In genomic region chr4:155676430-155676825, GRCh38 we compare ENCODE assay signal across 13 cellular contexts. TPM values are rescaled to one million over a fixed set of nuclear protein-coding genes. Genes with fewer than 3 reads are reported as not detected.
DNase-seq lines count a peak whose midpoint lies in the region; ATAC-seq and TF ChIP-seq lines count a peak whose summit lies in the region.
"Had no signal": no experiment of that assay in that cellular context is flagged by ENCODE, and none has a peak within 500 bp of the region (broad histone marks: within the 10 kb centered on the region; RNA-seq: fewer than 3 reads in every experiment).

No MANE protein-coding gene starts in this region.

- no peak overlapping the region for H4K5ac ChIP-seq in mesendoderm (ENCODE audit: low read length)

- H3K9me3 Mint-ChIP-seq in activated T-helper 1 cell treated with anti-CD3 and anti-CD28 coated beads, Interleukin-12 subunit alpha, Interleukin-12 subunit beta, Interleukin-2, Interleukin-4 antibody, amounts not matched to agents 30 ng/mL and 10 ng/mL and 1 ng/mL, durations not matched to agents 14 hours and 24 hours and 36 hours, result no peaks in the 10 kb centered on the region
- H3K9me3 Mint-ChIP-seq: type B pancreatic cell had no signal

- H3K4me1 ChIP-seq in mesendoderm (ENCODE audit: control insufficient read depth, low read depth, low read length) (peaks cover 3% of the 10 kb centered on the region), uterus (peaks cover 0 to 17% of the 10 kb centered on the region in 2 donors)

- WGBS in mesendoderm (ENCODE audit: extremely low coverage, insufficient coverage, low lambda C conversion rate), result no CpG with 5 or more reads among the region's 4 CpGs

- H3K56ac ChIP-seq in mesendoderm (ENCODE audit: low read length), result no peak overlapping the region

- H3K27ac Mint-ChIP-seq in activated T-helper 1 cell treated with anti-CD3 and anti-CD28 coated beads, Interleukin-12 subunit alpha, Interleukin-12 subunit beta, Interleukin-2, Interleukin-4 antibody, amounts not matched to agents 30 ng/mL and 10 ng/mL and 1 ng/mL, durations not matched to agents 14 hours and 24 hours and 36 hours, result no peak overlapping the region
- H3K27ac Mint-ChIP-seq: T-helper 17 cell, type B pancreatic cell had no signal

- H3K79me2 ChIP-seq in mesendoderm (ENCODE audit: control insufficient read depth, insufficient read depth, low read length), result no peaks in the 10 kb centered on the region

- no peak for ATAC-seq in HG03039 (IDR thresholded peaks at IDR 0.05; ENCODE audit: unreplicated experiment)
- ATAC-seq: T-helper 17 cell had no signal

- no peaks in the 10 kb centered on the region for H3K27me3 ChIP-seq in mesendoderm (ENCODE audit: insufficient read depth, low read length, poor library complexity)
- no peaks in the 10 kb centered on the region for H3K27me3 ChIP-seq in uterus

- no peak overlapping the region for H3K4me2 ChIP-seq in mesendoderm (ENCODE audit: low read length)

- no peaks in the 10 kb centered on the region for H3K36me3 ChIP-seq in mesendoderm (ENCODE audit: control insufficient read depth, insufficient read depth, low read length)
- peaks cover 0 to 3% of the 10 kb centered on the region in 2 donors for H3K36me3 ChIP-seq in uterus

- no peak overlapping the region for H3K4ac ChIP-seq in mesendoderm (ENCODE audit: low read depth, low read length)

- H3K18ac ChIP-seq in mesendoderm (ENCODE audit: low read length), result no peak overlapping the region

- intact Hi-C loops in uterus (cut with DNase I; ENCODE audit: low total_unique reads), result no loop called here
- intact Hi-C loops in activated T-helper 1 cell treated with anti-CD3 and anti-CD28 coated beads, Interleukin-12 subunit alpha, Interleukin-12 subunit beta, Interleukin-2, Interleukin-4 antibody, amounts not matched to agents 30 ng/mL and 10 ng/mL and 1 ng/mL, durations not matched to agents 14 hours and 24 hours and 36 hours (cut with micrococcal nuclease), result loop anchor here (10.0 kb wide), 2 partner anchors 108 to 278 kb away; partner anchors contain the start of gene CTSO

- H3K4me3 ChIP-seq in mesendoderm (ENCODE audit: low read length), result no peak overlapping the region
- no peak overlapping the region for H3K4me3 ChIP-seq in uterus

- no peak overlapping the region for H3K23ac ChIP-seq in mesendoderm (ENCODE audit: low read length)

- H4K8ac ChIP-seq in mesendoderm (ENCODE audit: low read depth, low read length), result no peak overlapping the region

- no peak overlapping the region for H2BK120ac ChIP-seq in mesendoderm (ENCODE audit: low read depth, low read length)

- H3K27ac ChIP-seq in VCaP, result peak overlapping the region; percentile 100
- H3K27ac ChIP-seq in mesendoderm (ENCODE audit: low read depth, low read length), result no peak overlapping the region
- H3K27ac ChIP-seq in uterus, result peak overlapping the region; percentile 72 to 75

- TF ChIP-seq CTCF in VCaP (conservative IDR thresholded peaks at IDR 0.05) (no peak), uterus (IDR thresholded peaks at IDR 0.05) (no peak)

- H3K4me1 Mint-ChIP-seq in activated T-helper 1 cell treated with anti-CD3 and anti-CD28 coated beads, Interleukin-12 subunit alpha, Interleukin-12 subunit beta, Interleukin-2, Interleukin-4 antibody, amounts not matched to agents 30 ng/mL and 10 ng/mL and 1 ng/mL, durations not matched to agents 14 hours and 24 hours and 36 hours (ENCODE audit: low read depth), result no peaks in the 10 kb centered on the region
- H3K4me1 Mint-ChIP-seq: T-helper 17 cell had no signal

- H3K9me3 ChIP-seq in uterus, result no peaks in the 10 kb centered on the region

- H3K36me3 Mint-ChIP-seq in activated T-helper 1 cell treated with anti-CD3 and anti-CD28 coated beads, Interleukin-12 subunit alpha, Interleukin-12 subunit beta, Interleukin-2, Interleukin-4 antibody, amounts not matched to agents 30 ng/mL and 10 ng/mL and 1 ng/mL, durations not matched to agents 14 hours and 24 hours and 36 hours (ENCODE audit: low read depth), result no peaks in the 10 kb centered on the region
- H3K36me3 Mint-ChIP-seq: type B pancreatic cell had no signal

- DNase-seq in NOMO-1 treated with DMSO at 0.1 percent for 48 hours (lab: John Stamatoyannopoulos, UW; ENCODE audit: unreplicated experiment) (peak; percentile 29), NOMO-1 (lab: John Stamatoyannopoulos, UW; ENCODE audit: unreplicated experiment in 2 of 2) (no peak), mesendoderm (peak; percentile 55), uterus (no peak), NCI-H2227 treated with DMSO at 0.1 percent for 48 hours (lab: John Stamatoyannopoulos, UW) (no peak)
- no peak for DNase-seq in activated T-helper 1 cell treated with anti-CD3 and anti-CD28 coated beads, Interleukin-12 subunit alpha, Interleukin-12 subunit beta, Interleukin-2, Interleukin-4 antibody, amounts not matched to agents 30 ng/mL and 10 ng/mL and 1 ng/mL, durations not matched to agents 14 hours and 24 hours and 36 hours (ENCODE audit: low spot score)
- DNase-seq: ACHN, amniotic stem cell, T-helper 17 cell had no signal

- no peak overlapping the region for H3K9ac ChIP-seq in mesendoderm (ENCODE audit: low read length)

- H2BK15ac ChIP-seq in mesendoderm (replicated peaks; ENCODE audit: low read depth), result no peak overlapping the region

- no peak overlapping the region for H3K4me3 Mint-ChIP-seq in activated T-helper 1 cell treated with anti-CD3 and anti-CD28 coated beads, Interleukin-12 subunit alpha, Interleukin-12 subunit beta, Interleukin-2, Interleukin-4 antibody, amounts not matched to agents 30 ng/mL and 10 ng/mL and 1 ng/mL, durations not matched to agents 14 hours and 24 hours and 36 hours
- H3K4me3 Mint-ChIP-seq: T-helper 17 cell, type B pancreatic cell had no signal

- no peaks in the 10 kb centered on the region for H3K79me1 ChIP-seq in mesendoderm (ENCODE audit: low read length)

- no peak for TF ChIP-seq POLR2A in uterus (IDR thresholded peaks at IDR 0.05)

- no peak overlapping the region for H2BK5ac ChIP-seq in mesendoderm (ENCODE audit: low read length)

- H3K27me3 Mint-ChIP-seq in activated T-helper 1 cell treated with anti-CD3 and anti-CD28 coated beads, Interleukin-12 subunit alpha, Interleukin-12 subunit beta, Interleukin-2, Interleukin-4 antibody, amounts not matched to agents 30 ng/mL and 10 ng/mL and 1 ng/mL, durations not matched to agents 14 hours and 24 hours and 36 hours (ENCODE audit: insufficient read depth), result peaks cover 8% of the 10 kb centered on the region
- H3K27me3 Mint-ChIP-seq: type B pancreatic cell had no signal

- H2AK5ac ChIP-seq in mesendoderm (ENCODE audit: low read length), result no peak overlapping the region

RNA-seq across cellular contexts. Expression of gene GUCY1A1, which starts 9.8 kb away (rescaled TPM):
- 0.01 TPM for polyA plus RNA-seq in mesendoderm (2013, experiment 1 of 2)
- polyA plus RNA-seq in mesendoderm (2013, experiment 2 of 2), result not detected
- total RNA-seq in uterus, result 100 to 1,000 TPM in 1 of 4 donors, 10 to 100 TPM in 3; 23.8 to 160 (median 42.8) TPM
- 0.08 TPM in 1 of 2 replicates, not detected in the other for total RNA-seq in activated T-helper 1 cell treated with anti-CD3 and anti-CD28 coated beads, Interleukin-12 subunit alpha, Interleukin-12 subunit beta, Interleukin-2, Interleukin-4 antibody, amounts not matched to agents 30 ng/mL and 10 ng/mL and 1 ng/mL, durations not matched to agents 14 hours and 24 hours and 36 hours
- total RNA-seq: osteoblast had no signal

Comparison
In these comparisons a context has a peak if more than half of its experiments do, and no peak if none do; other contexts are left out.
1. DNase-seq: peak in NOMO-1 treated with DMSO at 0.1 percent for 48 hours (single experiment) and mesendoderm (single experiment); none in NOMO-1 (0 of 2), uterus (0 of 2), activated T-helper 1 cell treated with anti-CD3 and anti-CD28 coated beads, Interleukin-12 subunit alpha, Interleukin-12 subunit beta, Interleukin-2, Interleukin-4 antibody, amounts not matched to agents 30 ng/mL and 10 ng/mL and 1 ng/mL, durations not matched to agents 14 hours and 24 hours and 36 hours (single experiment) and NCI-H2227 treated with DMSO at 0.1 percent for 48 hours (single experiment).
2. RNA of gene GUCY1A1, which starts 9.8 kb away (total RNA-seq): 23.8 to 160 TPM in uterus; 0.08 TPM in activated T-helper 1 cell treated with anti-CD3 and anti-CD28 coated beads, Interleukin-12 subunit alpha, Interleukin-12 subunit beta, Interleukin-2, Interleukin-4 antibody, amounts not matched to agents 30 ng/mL and 10 ng/mL and 1 ng/mL, durations not matched to agents 14 hours and 24 hours and 36 hours; every median in the first group is over 10 times any median in the second.